In genomic region chr10:99870051-99870730, GRCh38 we compare ENCODE assay signal across 12 cellular contexts.
DNase-seq lines count a peak whose midpoint lies in the region; ATAC-seq, FAIRE-seq and TF ChIP-seq lines count a peak whose summit lies in the region.
"Had no signal": no experiment of that assay in that cellular context is flagged by ENCODE, and none has a peak within 500 bp of the region (broad histone marks: within the 10 kb centered on the region; RNA-seq: fewer than 3 reads in every experiment).

No MANE protein-coding gene starts in this region.

- intact Hi-C loops in lower lobe of right lung (cut with DNase I) = no loop called here

- POLR2A ChIA-PET in SK-N-SH (lab: Yijun Ruan, JAX) = no interaction called here

- no peaks in the 10 kb centered on the region; a peak in 3 of 4 replicates for H3K4me1 ChIP-seq in SK-N-SH (ENCODE audit: control insufficient read depth in 1 of 2, insufficient read depth in 2 of 2, low read depth in 1 of 2, low read length in 1 of 2)
- H3K4me1 ChIP-seq in lower lobe of right lung = no peaks in the 10 kb centered on the region
- H3K4me1 ChIP-seq: transverse colon had no signal

- H4K20me1 ChIP-seq in SK-N-SH (ENCODE audit: insufficient read depth) = no peaks in the 10 kb centered on the region

- H3K9me3 ChIP-seq in SK-N-SH = 0 out of 2 replicates have a peak, but pooled peaks cover 5% of the 10 kb centered on the region
- H3K9me3 ChIP-seq in lower lobe of right lung = no peaks in the 10 kb centered on the region
- H3K9me3 ChIP-seq: transverse colon had no signal

- no peak for FAIRE-seq in HTR-8/SVneo (lab: Jason Lieb, UNC)

- DNase-seq in ELR (ENCODE audit: low read depth) (peak; percentile 49), SK-N-SH (no peak), lower lobe of right lung (no peak), GM03348 (ENCODE audit: low spot score) (no peak), islet precursor cell (no peak), HTR-8/SVneo (ENCODE audit: insufficient read length, low spot score) (no peak)
- DNase-seq in stimulated activated CD4-positive, alpha-beta T cell treated with anti-CD3 and anti-CD28 coated beads, Interleukin-12 subunit alpha, Interleukin-12 subunit beta, amount 100 ng/mL, for 48 hours (ENCODE audit: low read depth in 2 of 3, low spot score in 1 of 3) = peak; percentile 8 to 40 (median 28)
- DNase-seq: HCEC 1CT, SW 1271, transverse colon had no signal

- H3K4me3 ChIP-seq in SK-N-SH (ENCODE audit: low read depth in 2 of 2, low read length in 1 of 2) (no peak overlapping the region), lower lobe of right lung (no peak overlapping the region)
- H3K4me3 ChIP-seq: skin epidermis, transverse colon had no signal

- ATAC-seq in activated T-helper 17 cell treated with anti-CD3 and anti-CD28 coated beads, Interleukin-2, amount 50 U/mL, for 72 hours (replicated peaks) = peak; percentile 96
- ATAC-seq in lower lobe of right lung = no peak

- 55% methylated on average over 7 of the region's 8 CpGs for WGBS in SK-N-SH (ENCODE audit: low lambda C conversion rate)

- H3K4me3 Mint-ChIP-seq in activated T-helper 17 cell treated with anti-CD3 and anti-CD28 coated beads, Interleukin-2, amount 50 U/mL, for 72 hours = peak overlapping the region; percentile 63

- no peak overlapping the region for H3K9ac ChIP-seq in SK-N-SH

- no peaks in the 10 kb centered on the region for H3K27me3 ChIP-seq in SK-N-SH (ENCODE audit: insufficient read depth)
- peaks cover 6% of the 10 kb centered on the region for H3K27me3 ChIP-seq in lower lobe of right lung (ENCODE audit: low read depth)
- H3K27me3 ChIP-seq: transverse colon had no signal

- H2AFZ ChIP-seq in SK-N-SH (ENCODE audit: low read depth) = no peak overlapping the region

- H3K27ac Mint-ChIP-seq in activated T-helper 17 cell treated with anti-CD3 and anti-CD28 coated beads, Interleukin-2, amount 50 U/mL, for 72 hours = peak overlapping the region; percentile 69

- H3K4me2 ChIP-seq in SK-N-SH = peak overlapping the region; percentile 38; the same call in 1 of the 2 replicates

- peaks cover 6% of the 10 kb centered on the region for H3K9me3 Mint-ChIP-seq in activated T-helper 17 cell treated with anti-CD3 and anti-CD28 coated beads, Interleukin-2, amount 50 U/mL, for 72 hours

- peaks cover 46% of the 10 kb centered on the region for H3F3A ChIP-seq in SK-N-SH (replicated peaks; ENCODE audit: insufficient read depth)

- peak in 1 of 2 experiments; percentile 63; a peak in 2 of 4 replicates for TF ChIP-seq EP300 in SK-N-SH (IDR thresholded peaks at IDR 0.05; ENCODE audit: borderline replicate concordance in 1 of 2, low read depth in 1 of 2, low read length in 1 of 2)

- TF ChIP-seq CTCF in SK-N-SH (IDR thresholded peaks at IDR 0.05) (no peak), lower lobe of right lung (IDR thresholded peaks at IDR 0.05) (no peak)

- H3K79me2 ChIP-seq in SK-N-SH (ENCODE audit: insufficient read depth) = no peaks in the 10 kb centered on the region

- peaks cover 4% of the 10 kb centered on the region for H3K36me3 Mint-ChIP-seq in activated T-helper 17 cell treated with anti-CD3 and anti-CD28 coated beads, Interleukin-2, amount 50 U/mL, for 72 hours (ENCODE audit: low read depth)

- peaks cover 7% of the 10 kb centered on the region for H3K4me1 Mint-ChIP-seq in activated T-helper 17 cell treated with anti-CD3 and anti-CD28 coated beads, Interleukin-2, amount 50 U/mL, for 72 hours

- CTCF ChIA-PET in SK-N-SH (lab: Yijun Ruan, JAX) = interaction anchor here (0.7 to 1.8 kb wide), 5 partner anchors 11 to 175 kb away, joined by 3 to 7 read pairs (median 5); partner anchors contain the start of gene DNMBP

- H3K27ac ChIP-seq in SK-N-SH (ENCODE audit: low read depth in 2 of 2, low read length in 1 of 2) = peak overlapping the region in 1 of 2 experiments; percentile 33; a peak in 1 of 4 replicates
- H3K27ac ChIP-seq in lower lobe of right lung = no peak overlapping the region
- H3K27ac ChIP-seq: skin epidermis, transverse colon had no signal

- H3K36me3 ChIP-seq in SK-N-SH (replicated peaks in 1 of 2; ENCODE audit: control insufficient read depth in 1 of 2, insufficient read depth in 2 of 2, low read length in 1 of 2) = peaks cover 4 to 14% of the 10 kb centered on the region in 2 experiments
- H3K36me3 ChIP-seq in lower lobe of right lung = peaks cover 3% of the 10 kb centered on the region

- no peaks in the 10 kb centered on the region for H3K9me2 ChIP-seq in SK-N-SH

- TF ChIP-seq RAD21 in SK-N-SH (IDR thresholded peaks at IDR 0.05; ENCODE audit: low read length) = no peak

- peaks cover 69% of the 10 kb centered on the region for H3K27me3 Mint-ChIP-seq in activated T-helper 17 cell treated with anti-CD3 and anti-CD28 coated beads, Interleukin-2, amount 50 U/mL, for 72 hours

TF ChIP-seq in SK-N-SH, 30 proteins besides CTCF, POLR2A, EP300 and RAD21:
- TF ChIP-seq MAX (IDR thresholded peaks at IDR 0.05; ENCODE audit: low read depth) (0 out of 2 replicates have a peak, but pooled peaks have one; percentile 5), EZH2phosphoT487 (IDR thresholded peaks at IDR 0.05; ENCODE audit: borderline replicate concordance, low read depth) (no peak), NFIC (IDR thresholded peaks at IDR 0.05; ENCODE audit: borderline replicate concordance) (peak; percentile 75), TCF12 (IDR thresholded peaks at IDR 0.05) (peak; percentile 66), PBX3 (IDR thresholded peaks at IDR 0.05) (peak; percentile 62; the same call in 1 of the 2 replicates), JUND (IDR thresholded peaks at IDR 0.05) (0 out of 2 replicates have a peak, but pooled peaks have one; percentile 31), SIN3A (IDR thresholded peaks at IDR 0.05; ENCODE audit: borderline replicate concordance, low read depth, low read length) (0 out of 2 replicates have a peak, but pooled peaks have one; percentile 5), TEAD4 (IDR thresholded peaks at IDR 0.05; ENCODE audit: borderline replicate concordance, insufficient read depth) (peak; percentile 38; the same call in 1 of the 2 replicates), SMC3 (IDR thresholded peaks at IDR 0.05; ENCODE audit: low read depth, low read length) (no peak)
- TF ChIP-seq, protein P1, sequence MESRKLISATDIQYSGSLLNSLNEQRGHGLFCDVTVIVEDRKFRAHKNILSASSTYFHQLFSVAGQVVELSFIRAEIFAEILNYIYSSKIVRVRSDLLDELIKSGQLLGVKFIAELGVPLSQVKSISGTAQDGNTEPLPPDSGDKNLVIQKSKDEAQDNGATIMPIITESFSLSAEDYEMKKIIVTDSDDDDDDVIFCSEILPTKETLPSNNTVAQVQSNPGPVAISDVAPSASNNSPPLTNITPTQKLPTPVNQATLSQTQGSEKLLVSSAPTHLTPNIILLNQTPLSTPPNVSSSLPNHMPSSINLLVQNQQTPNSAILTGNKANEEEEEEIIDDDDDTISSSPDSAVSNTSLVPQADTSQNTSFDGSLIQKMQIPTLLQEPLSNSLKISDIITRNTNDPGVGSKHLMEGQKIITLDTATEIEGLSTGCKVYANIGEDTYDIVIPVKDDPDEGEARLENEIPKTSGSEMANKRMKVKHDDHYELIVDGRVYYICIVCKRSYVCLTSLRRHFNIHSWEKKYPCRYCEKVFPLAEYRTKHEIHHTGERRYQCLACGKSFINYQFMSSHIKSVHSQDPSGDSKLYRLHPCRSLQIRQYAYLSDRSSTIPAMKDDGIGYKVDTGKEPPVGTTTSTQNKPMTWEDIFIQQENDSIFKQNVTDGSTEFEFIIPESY (IDR thresholded peaks at IDR 0.05; ENCODE audit: borderline replicate concordance, low read depth) = no peak

Comparison
In these comparisons a context has a peak if more than half of its experiments do, and no peak if none do; other contexts are left out.
1. DNase-seq: peak in ELR (single experiment) and stimulated activated CD4-positive, alpha-beta T cell treated with anti-CD3 and anti-CD28 coated beads, Interleukin-12 subunit alpha, Interleukin-12 subunit beta, amount 100 ng/mL, for 48 hours (3 of 3); none in SK-N-SH (single experiment), lower lobe of right lung (single experiment), GM03348 (single experiment), islet precursor cell (single experiment) and HTR-8/SVneo (single experiment).